Comparison of ENCODE assay signal across 19 cellular contexts in genomic region chrX:78944351-78944750, GRCh38. TPM values are rescaled to one million over a fixed set of nuclear protein-coding genes. Genes with fewer than 3 reads are reported as not detected.
DNase-seq lines count a peak whose midpoint lies in the region; ATAC-seq and TF ChIP-seq lines count a peak whose summit lies in the region.
"Had no signal": no experiment of that assay in that cellular context is flagged by ENCODE, and none has a peak within 500 bp of the region (broad histone marks: within the 10 kb centered on the region; RNA-seq: fewer than 3 reads in every experiment).

No MANE protein-coding gene starts in this region.

- peaks cover 24% of the 10 kb centered on the region for H3K4me1 ChIP-seq in CD8-positive, alpha-beta memory T cell (ENCODE audit: insufficient read depth, low read length)
- H3K4me1 ChIP-seq in KMS-11 (ENCODE audit: low read depth, poor library complexity, severe bottlenecking) = peaks cover 38% of the 10 kb centered on the region

- no peaks in the 10 kb centered on the region for H3K36me3 ChIP-seq in CD8-positive, alpha-beta memory T cell (ENCODE audit: insufficient read depth, low read length)
- no peaks in the 10 kb centered on the region for H3K36me3 ChIP-seq in KMS-11 (ENCODE audit: insufficient read depth)

- peaks cover 30 to 43% (median 37%) of the 10 kb centered on the region in 3 donors for H3K4me1 Mint-ChIP-seq in CD8-positive, alpha-beta memory T cell
- peaks cover 12% of the 10 kb centered on the region for H3K4me1 Mint-ChIP-seq in activated T-helper 17 cell treated with anti-CD3 and anti-CD28 coated beads, Interleukin-2, amount 50 U/mL, for 72 hours
- H3K4me1 Mint-ChIP-seq in natural killer cell treated with Interleukin-12 subunit alpha and Interleukin-12 subunit beta and Interleukin-15 and Interleukin-18, amount 100 ng/mL, for 72 hours (ENCODE audit: low read depth in 2 of 2) = peaks cover 28 to 34% of the 10 kb centered on the region in 2 donors
- H3K4me1 Mint-ChIP-seq: H9 had no signal

- peak in 1 of 5 donors; percentile 23 for DNase-seq in CD8-positive, alpha-beta memory T cell
- DNase-seq in natural killer cell treated with Interleukin-12 subunit alpha and Interleukin-12 subunit beta and Interleukin-15 and Interleukin-18, amount 100 ng/mL, for 72 hours (ENCODE audit: low spot score) = no peak
- DNase-seq in DMS153 (lab: John Stamatoyannopoulos, UW) = no peak
- no peak for DNase-seq in EL
- DNase-seq in left colon = no peak
- DNase-seq: activated CD4-positive, CD25-positive, alpha-beta regulatory T cell; AML-193; anterior cingulate cortex; effector CD4-positive, alpha-beta T cell; H9; KG1; NCI-H1105; NCI-H2107; NCI-H526; SHP77; stimulated activated CD4-positive, alpha-beta T cell treated with anti-CD3 and anti-CD28 coated beads, Interleukin-2, amount 100 ng/mL, for 24 hours had no signal

- H3K36me3 Mint-ChIP-seq in CD8-positive, alpha-beta memory T cell = peaks cover 0 to 41% (median 0%) of the 10 kb centered on the region in 3 donors
- H3K36me3 Mint-ChIP-seq in activated T-helper 17 cell treated with anti-CD3 and anti-CD28 coated beads, Interleukin-2, amount 50 U/mL, for 72 hours (ENCODE audit: low read depth) = peaks cover 20% of the 10 kb centered on the region
- H3K36me3 Mint-ChIP-seq in natural killer cell treated with Interleukin-12 subunit alpha and Interleukin-12 subunit beta and Interleukin-15 and Interleukin-18, amount 100 ng/mL, for 72 hours = no peaks in the 10 kb centered on the region

- H4K20me1 ChIP-seq in KMS-11 (ENCODE audit: insufficient read depth) = no peaks in the 10 kb centered on the region

- no peaks in the 10 kb centered on the region for H3K9me3 Mint-ChIP-seq in CD8-positive, alpha-beta memory T cell
- H3K9me3 Mint-ChIP-seq in activated T-helper 17 cell treated with anti-CD3 and anti-CD28 coated beads, Interleukin-2, amount 50 U/mL, for 72 hours = no peaks in the 10 kb centered on the region
- H3K9me3 Mint-ChIP-seq in natural killer cell treated with Interleukin-12 subunit alpha and Interleukin-12 subunit beta and Interleukin-15 and Interleukin-18, amount 100 ng/mL, for 72 hours = no peaks in the 10 kb centered on the region

- no peak overlapping the region for H3K9ac ChIP-seq in KMS-11

- no peaks in the 10 kb centered on the region for H3K27me3 ChIP-seq in CD8-positive, alpha-beta memory T cell (ENCODE audit: insufficient read depth, low read length, poor library complexity, severe bottlenecking)
- H3K27me3 ChIP-seq in KMS-11 (ENCODE audit: insufficient read depth, low read depth) = no peaks in the 10 kb centered on the region

- H3K4me3 ChIP-seq in CD8-positive, alpha-beta memory T cell (ENCODE audit: low read length) = no peak overlapping the region
- no peak overlapping the region for H3K4me3 ChIP-seq in KMS-11 (IDR thresholded peaks at IDR 0.05; ENCODE audit: insufficient read depth, low read depth, low read length)

- no peaks in the 10 kb centered on the region for H3K9me3 ChIP-seq in CD8-positive, alpha-beta memory T cell (ENCODE audit: low read length)

- H3K27me3 Mint-ChIP-seq in CD8-positive, alpha-beta memory T cell = peaks cover 0 to 3% of the 10 kb centered on the region in 2 donors
- no peaks in the 10 kb centered on the region for H3K27me3 Mint-ChIP-seq in activated T-helper 17 cell treated with anti-CD3 and anti-CD28 coated beads, Interleukin-2, amount 50 U/mL, for 72 hours
- H3K27me3 Mint-ChIP-seq in natural killer cell treated with Interleukin-12 subunit alpha and Interleukin-12 subunit beta and Interleukin-15 and Interleukin-18, amount 100 ng/mL, for 72 hours = peaks cover 0 to 11% of the 10 kb centered on the region in 2 donors

- no peak for TF ChIP-seq CTCF in KMS-11 (conservative IDR thresholded peaks at IDR 0.05; ENCODE audit: low read depth, low read length)

- H2AFZ ChIP-seq in KMS-11 (ENCODE audit: low read depth) = no peak overlapping the region; the same call in 1 of the 2 replicates

- H3K27ac ChIP-seq in CD8-positive, alpha-beta memory T cell (ENCODE audit: low read depth, low read length) = no peak overlapping the region
- peak overlapping the region; percentile 82 for H3K27ac ChIP-seq in KMS-11

- ATAC-seq in activated T-helper 17 cell treated with anti-CD3 and anti-CD28 coated beads, Interleukin-2, amount 50 U/mL, for 72 hours (replicated peaks) = peak; percentile 49
- ATAC-seq in natural killer cell treated with Interleukin-12 subunit alpha and Interleukin-12 subunit beta and Interleukin-15 and Interleukin-18, amount 100 ng/mL, for 72 hours = no peak
- ATAC-seq in left colon = no peak

- peak overlapping the region in 6 of 7 donors; percentile 7 to 99 (median 94) for H3K4me3 Mint-ChIP-seq in CD8-positive, alpha-beta memory T cell
- H3K4me3 Mint-ChIP-seq in activated T-helper 17 cell treated with anti-CD3 and anti-CD28 coated beads, Interleukin-2, amount 50 U/mL, for 72 hours = peak overlapping the region; percentile 88
- no peak overlapping the region for H3K4me3 Mint-ChIP-seq in natural killer cell treated with Interleukin-12 subunit alpha and Interleukin-12 subunit beta and Interleukin-15 and Interleukin-18, amount 100 ng/mL, for 72 hours
- H3K4me3 Mint-ChIP-seq: H9 had no signal

- CTCF ChIA-PET in CD8-positive, alpha-beta memory T cell (lab: Charles Lee) = no interaction called here

- intact Hi-C loops in left colon (cut with DNase I, micrococcal nuclease) = no loop called here

- POLR2A ChIA-PET in CD8-positive, alpha-beta memory T cell (lab: Charles Lee) = no interaction called here

- no peaks in the 10 kb centered on the region for H3K79me2 ChIP-seq in KMS-11 (ENCODE audit: insufficient read depth, low read depth)

- H3K27ac Mint-ChIP-seq in CD8-positive, alpha-beta memory T cell = peak overlapping the region; percentile 89 to 98 (median 96)
- peak overlapping the region; percentile 94 for H3K27ac Mint-ChIP-seq in activated T-helper 17 cell treated with anti-CD3 and anti-CD28 coated beads, Interleukin-2, amount 50 U/mL, for 72 hours
- peak overlapping the region; percentile 85 to 89 for H3K27ac Mint-ChIP-seq in natural killer cell treated with Interleukin-12 subunit alpha and Interleukin-12 subunit beta and Interleukin-15 and Interleukin-18, amount 100 ng/mL, for 72 hours
- H3K27ac Mint-ChIP-seq: H9 had no signal

- H3K4me2 ChIP-seq in KMS-11 = peak overlapping the region; percentile 77

RNA-seq across cellular contexts. Expression of gene P2RY10, which starts 0.8 kb away (rescaled TPM):
- 10 to 100 TPM; 64.9 to 66.4 TPM for total RNA-seq in CD8-positive, alpha-beta memory T cell
- 58.8 TPM for polyA plus RNA-seq in CD8-positive, alpha-beta memory T cell
- total RNA-seq in activated T-helper 17 cell treated with anti-CD3 and anti-CD28 coated beads, Interleukin-2, amount 50 U/mL, for 72 hours = 10 to 100 TPM; 34.6 to 56.9 TPM
- total RNA-seq in natural killer cell treated with Interleukin-12 subunit alpha and Interleukin-12 subunit beta and Interleukin-15 and Interleukin-18, amount 100 ng/mL, for 72 hours = 10 to 100 TPM; 10.1 to 10.4 TPM
- 1 to 10 TPM in 1 of 2 donors, under 1 TPM in 1; 0.85 to 2.1 TPM for total RNA-seq in left colon
- total RNA-seq: H9, temporal lobe had no signal
